14 cellular contexts compared by ENCODE assay signal in the genomic region with DNA sequence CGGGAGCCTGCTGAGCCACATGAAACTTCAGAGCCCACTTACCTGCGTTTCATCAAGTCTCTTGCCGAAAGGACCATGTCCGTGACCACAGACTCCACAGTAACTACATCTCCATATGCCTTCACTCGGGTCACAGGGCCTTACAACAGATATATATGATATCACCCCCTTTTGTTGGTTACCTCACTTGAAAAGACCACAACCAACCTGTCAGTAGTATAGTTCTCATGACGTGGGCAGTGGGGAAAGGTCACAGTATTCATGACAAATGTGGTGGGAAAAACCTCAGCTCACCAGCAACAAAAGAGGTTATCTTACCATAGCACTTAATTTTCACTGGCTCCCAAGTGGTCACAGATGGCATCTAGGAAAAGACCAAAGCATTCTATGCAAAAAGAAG.
DNase-seq lines count a peak whose midpoint lies in the region; ATAC-seq, FAIRE-seq and TF ChIP-seq lines count a peak whose summit lies in the region.
"Had no signal": no experiment of that assay in that cellular context is flagged by ENCODE, and none has a peak within 500 bp of the region (broad histone marks: within the 10 kb centered on the region; RNA-seq: fewer than 3 reads in every experiment).

No MANE protein-coding gene starts in this region.

- POLR2A ChIA-PET in activated CD8-positive, alpha-beta T cell treated with anti-CD3 and anti-CD28 coated beads for 36 hours (lab: Charles Lee), result interaction anchor here (1.1 to 1.5 kb wide), 2 partner anchors 30 to 198 kb away, joined by 3 to 4 read pairs; a partner anchor contains a TSS
- POLR2A ChIA-PET in activated CD8-positive, alpha-beta T cell treated with anti-CD3 and anti-CD28 coated beads, Interleukin-2, amount 10 ng/mL, durations not matched to agents 7 days and 5 days (lab: Charles Lee), result no interaction called here

- no peak for TF ChIP-seq CTCF in activated CD8-positive, alpha-beta T cell treated with anti-CD3 and anti-CD28 coated beads for 36 hours (IDR thresholded peaks at IDR 0.05)
- TF ChIP-seq CTCF in bronchial epithelial cell (IDR thresholded peaks at IDR 0.05; ENCODE audit: insufficient read depth, low read length, severe bottlenecking), result no peak

- CTCF ChIA-PET in activated CD8-positive, alpha-beta T cell treated with anti-CD3 and anti-CD28 coated beads for 36 hours (lab: Charles Lee), result no interaction called here
- CTCF ChIA-PET in activated CD8-positive, alpha-beta T cell treated with anti-CD3 and anti-CD28 coated beads, Interleukin-2, amount 10 ng/mL, durations not matched to agents 7 days and 5 days (lab: Charles Lee), result no interaction called here

- ATAC-seq in activated CD8-positive, alpha-beta T cell treated with anti-CD3 and anti-CD28 coated beads for 36 hours, result peak; percentile 38
- ATAC-seq in activated CD8-positive, alpha-beta T cell treated with anti-CD3 and anti-CD28 coated beads, Interleukin-2, amount 10 ng/mL, durations not matched to agents 7 days and 5 days, result no peak
- ATAC-seq in stimulated activated naive CD8-positive, alpha-beta T cell treated with anti-CD3 and anti-CD28 coated beads, Interleukin-15, Interleukin-2, amounts not matched to agents 100 U/mL and 50 U/mL, for 24 hours, result peak; percentile 80
- no peak for ATAC-seq in HG02973 (IDR thresholded peaks at IDR 0.05; ENCODE audit: unreplicated experiment)

- no peaks in the 10 kb centered on the region for H3K9me3 Mint-ChIP-seq in activated CD8-positive, alpha-beta T cell treated with anti-CD3 and anti-CD28 coated beads for 36 hours
- no peaks in the 10 kb centered on the region for H3K9me3 Mint-ChIP-seq in activated CD8-positive, alpha-beta T cell treated with anti-CD3 and anti-CD28 coated beads, Interleukin-2, amount 10 ng/mL, durations not matched to agents 7 days and 5 days (ENCODE audit: insufficient read depth)
- H3K9me3 Mint-ChIP-seq: CD4-positive, CD25-positive, alpha-beta regulatory T cell; HFFc6 had no signal

- peak; percentile 39 for DNase-seq in activated CD8-positive, alpha-beta T cell treated with anti-CD3 and anti-CD28 coated beads for 36 hours
- no peak for DNase-seq in activated CD8-positive, alpha-beta T cell treated with anti-CD3 and anti-CD28 coated beads, Interleukin-2, amount 10 ng/mL, durations not matched to agents 7 days and 5 days
- DNase-seq in GM12891 (ENCODE audit: insufficient read length, low spot score), result no peak
- DNase-seq in bronchial epithelial cell (ENCODE audit: low read depth), result no peak
- no peak for DNase-seq in stimulated activated naive CD8-positive, alpha-beta T cell treated with anti-CD3 and anti-CD28 coated beads, Interleukin-15, Interleukin-2, amounts not matched to agents 100 U/mL and 50 U/mL, for 24 hours
- no peak for DNase-seq in NCI-H1436 (lab: John Stamatoyannopoulos, UW)
- DNase-seq: AML-193; CD4-positive, CD25-positive, alpha-beta regulatory T cell; GF-D8; HCEC 1CT; HFFc6 had no signal

- peaks cover 9% of the 10 kb centered on the region for H3K36me3 ChIP-seq in bronchial epithelial cell (ENCODE audit: control insufficient read depth, insufficient read depth, low read length)

- no peak for TF ChIP-seq POLR2A in GM12891 (IDR thresholded peaks at IDR 0.05; ENCODE audit: low read depth, low read length)

- peaks cover 52% of the 10 kb centered on the region for H3K4me1 Mint-ChIP-seq in activated CD8-positive, alpha-beta T cell treated with anti-CD3 and anti-CD28 coated beads for 36 hours (ENCODE audit: low read depth)
- peaks cover 11% of the 10 kb centered on the region for H3K4me1 Mint-ChIP-seq in activated CD8-positive, alpha-beta T cell treated with anti-CD3 and anti-CD28 coated beads, Interleukin-2, amount 10 ng/mL, durations not matched to agents 7 days and 5 days (ENCODE audit: low read depth)

- H3K27me3 ChIP-seq in bronchial epithelial cell (ENCODE audit: control insufficient read depth, insufficient read depth, low read length), result no peaks in the 10 kb centered on the region
- H3K27me3 ChIP-seq: BLaER1 treated with 17β-estradiol and CSF1 and Interleukin-3, amounts not matched to agents 10 nM and 100 nM had no signal

- H3K27ac Mint-ChIP-seq in activated CD8-positive, alpha-beta T cell treated with anti-CD3 and anti-CD28 coated beads for 36 hours, result peak overlapping the region; percentile 63
- no peak overlapping the region for H3K27ac Mint-ChIP-seq in activated CD8-positive, alpha-beta T cell treated with anti-CD3 and anti-CD28 coated beads, Interleukin-2, amount 10 ng/mL, durations not matched to agents 7 days and 5 days
- H3K27ac Mint-ChIP-seq: HFFc6 had no signal

- intact Hi-C loops in activated CD8-positive, alpha-beta T cell treated with anti-CD3 and anti-CD28 coated beads for 36 hours (cut with micrococcal nuclease), result no loop called here

- peak; percentile 23 for FAIRE-seq in GM12891 (lab: Jason Lieb, UNC)
- peak; percentile 83 for FAIRE-seq in bronchial epithelial cell (lab: Jason Lieb, UNC)
- FAIRE-seq: GM18507 had no signal

- no peak overlapping the region for H3K4me3 ChIP-seq in bronchial epithelial cell (ENCODE audit: low read depth, low read length)
- H3K4me3 ChIP-seq: BLaER1 treated with 17β-estradiol and CSF1 and Interleukin-3, amounts not matched to agents 10 nM and 100 nM had no signal

- H3K36me3 Mint-ChIP-seq in activated CD8-positive, alpha-beta T cell treated with anti-CD3 and anti-CD28 coated beads for 36 hours (ENCODE audit: low read depth), result peaks cover 46% of the 10 kb centered on the region
- peaks cover 53% of the 10 kb centered on the region for H3K36me3 Mint-ChIP-seq in activated CD8-positive, alpha-beta T cell treated with anti-CD3 and anti-CD28 coated beads, Interleukin-2, amount 10 ng/mL, durations not matched to agents 7 days and 5 days (ENCODE audit: low read depth)

- H3K4me3 Mint-ChIP-seq in activated CD8-positive, alpha-beta T cell treated with anti-CD3 and anti-CD28 coated beads for 36 hours, result no peak overlapping the region
- no peak overlapping the region for H3K4me3 Mint-ChIP-seq in activated CD8-positive, alpha-beta T cell treated with anti-CD3 and anti-CD28 coated beads, Interleukin-2, amount 10 ng/mL, durations not matched to agents 7 days and 5 days
- H3K4me3 Mint-ChIP-seq: CD4-positive, CD25-positive, alpha-beta regulatory T cell; HFFc6 had no signal

- H3K27me3 Mint-ChIP-seq in activated CD8-positive, alpha-beta T cell treated with anti-CD3 and anti-CD28 coated beads for 36 hours, result no peaks in the 10 kb centered on the region
- H3K27me3 Mint-ChIP-seq in activated CD8-positive, alpha-beta T cell treated with anti-CD3 and anti-CD28 coated beads, Interleukin-2, amount 10 ng/mL, durations not matched to agents 7 days and 5 days (ENCODE audit: low read depth), result no peaks in the 10 kb centered on the region
- H3K27me3 Mint-ChIP-seq: CD4-positive, CD25-positive, alpha-beta regulatory T cell had no signal

TF ChIP-seq in GM12891, 5 proteins besides CTCF, POLR2A, EP300 and RAD21:
- no peak for TF ChIP-seq TAF1 (IDR thresholded peaks at IDR 0.05; ENCODE audit: low read depth, low read length)
- no peak for TF ChIP-seq POU2F2 (IDR thresholded peaks at IDR 0.05; ENCODE audit: low read depth, low read length)
TF ChIP-seq in GM12891: peak in this region for 0.

Comparison
In these comparisons a context has a peak if more than half of its experiments do, and no peak if none do; other contexts are left out.
1. ATAC-seq: peak in activated CD8-positive, alpha-beta T cell treated with anti-CD3 and anti-CD28 coated beads for 36 hours (single experiment) and stimulated activated naive CD8-positive, alpha-beta T cell treated with anti-CD3 and anti-CD28 coated beads, Interleukin-15, Interleukin-2, amounts not matched to agents 100 U/mL and 50 U/mL, for 24 hours (single experiment); none in activated CD8-positive, alpha-beta T cell treated with anti-CD3 and anti-CD28 coated beads, Interleukin-2, amount 10 ng/mL, durations not matched to agents 7 days and 5 days (single experiment) and HG02973 (single experiment).